8 cellular contexts compared by ENCODE assay signal in the genomic region with DNA sequence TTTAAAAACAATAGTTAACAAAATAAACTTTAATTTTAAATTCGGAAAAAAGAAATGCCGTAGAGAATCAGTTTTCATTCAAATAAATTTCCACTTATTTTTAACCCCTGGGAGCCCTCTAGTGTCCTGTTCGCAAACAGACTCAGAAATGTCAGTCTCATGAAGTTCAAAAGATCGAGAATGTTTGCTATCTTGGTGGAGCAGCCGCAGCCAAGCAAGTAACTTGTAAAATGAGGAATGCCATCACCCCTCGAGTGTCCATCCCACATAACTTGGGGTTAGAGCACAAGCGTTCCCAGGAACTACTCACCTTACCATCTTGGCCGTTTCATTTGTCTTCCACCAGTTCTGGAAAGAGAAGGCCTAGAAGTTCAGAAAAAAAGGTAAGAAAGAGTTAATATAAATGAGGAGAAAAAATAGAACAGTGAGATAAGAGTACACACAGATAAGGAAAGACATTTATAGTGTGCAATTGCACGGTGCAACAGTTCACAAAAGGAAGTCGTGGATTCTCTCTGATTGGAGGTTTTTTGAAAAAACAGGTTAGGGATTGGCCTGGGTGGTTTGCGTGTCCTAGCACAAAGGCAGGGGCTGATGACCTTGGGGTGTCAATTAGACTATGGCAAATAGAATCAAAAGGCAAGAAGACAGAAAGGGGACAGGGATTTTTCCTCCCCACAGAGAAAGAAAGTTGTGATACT. TPM values are rescaled to one million over a fixed set of nuclear protein-coding genes. Genes with fewer than 3 reads are reported as not detected.
DNase-seq lines count a peak whose midpoint lies in the region; ATAC-seq, FAIRE-seq and TF ChIP-seq lines count a peak whose summit lies in the region.

Gene GASK1B (minus strand): TSS at position 468 of the 701 bp plus-strand sequence. CDS start 1,650 bp downstream, outside the sequence.

- H3K4me1 Mint-ChIP-seq in activated naive CD8-positive, alpha-beta T cell treated with anti-CD3 and anti-CD28 coated beads for 36 hours, result peaks cover 5% of the 10 kb centered on the region

- H3K9me3 Mint-ChIP-seq in activated naive CD8-positive, alpha-beta T cell treated with anti-CD3 and anti-CD28 coated beads for 36 hours, result no peaks in the 10 kb centered on the region

- peak within 1 kb of the TSS in 3 of 4 donors; percentile 3 to 61 (median 39) for H3K4me3 ChIP-seq in Peyer's patch

- peaks cover 0 to 22% (median 0%) of the 10 kb centered on the region in 4 donors for H3K4me1 ChIP-seq in Peyer's patch

- no peak within 1 kb of the TSS for H3K27ac Mint-ChIP-seq in activated naive CD8-positive, alpha-beta T cell treated with anti-CD3 and anti-CD28 coated beads for 36 hours

- H3K27ac ChIP-seq in Peyer's patch, result peak within 1 kb of the TSS in 3 of 4 donors; percentile 37 to 78 (median 52)

- DNase-seq in NCI-H2171 treated with DMSO at 0.1 percent for 48 hours (lab: John Stamatoyannopoulos, UW) (peak; percentile 20), NCI-H2171 (lab: John Stamatoyannopoulos, UW) (no peak), Peyer's patch (peak in 2 of 3 donors; percentile 50 to 60), midbrain (lab: John Stamatoyannopoulos, UW) (peak; percentile 82)
- no peak for DNase-seq in activated naive CD8-positive, alpha-beta T cell treated with anti-CD3 and anti-CD28 coated beads for 36 hours

- H3K36me3 ChIP-seq in Peyer's patch, result no peaks in the 10 kb centered on the region

- peak; percentile 53 for ATAC-seq in HG03520 (IDR thresholded peaks at IDR 0.05; ENCODE audit: unreplicated experiment)
- no peak for ATAC-seq in GM19467 (IDR thresholded peaks at IDR 0.05; ENCODE audit: unreplicated experiment)

- peaks cover 54% of the 10 kb centered on the region for H3K27me3 Mint-ChIP-seq in activated naive CD8-positive, alpha-beta T cell treated with anti-CD3 and anti-CD28 coated beads for 36 hours

- peak; percentile 96 for FAIRE-seq in endometrium (lab: Jason Lieb, UNC)

- no peak for TF ChIP-seq POLR2A in Peyer's patch (IDR thresholded peaks at IDR 0.05)

- H3K36me3 Mint-ChIP-seq in activated naive CD8-positive, alpha-beta T cell treated with anti-CD3 and anti-CD28 coated beads for 36 hours, result no peaks in the 10 kb centered on the region

- H3K9me3 ChIP-seq in Peyer's patch, result no peaks in the 10 kb centered on the region

- no peak within 1 kb of the TSS for H3K4me3 Mint-ChIP-seq in activated naive CD8-positive, alpha-beta T cell treated with anti-CD3 and anti-CD28 coated beads for 36 hours

- no peaks in the 10 kb centered on the region for H3K27me3 ChIP-seq in Peyer's patch

- peak in 5 of 6 experiments; percentile 10 to 67 (median 63) for TF ChIP-seq CTCF in Peyer's patch (IDR thresholded peaks at IDR 0.05)

RNA-seq across cellular contexts. Expression of gene GASK1B, which starts in this region (rescaled TPM):
- total RNA-seq in Peyer's patch, result 10 to 100 TPM in 2 of 4 donors, 1 to 10 TPM in 2; 8.8 to 59.4 (median 10.1) TPM
- not detected for total RNA-seq in activated naive CD8-positive, alpha-beta T cell treated with anti-CD3 and anti-CD28 coated beads for 36 hours

Comparison
In these comparisons a context has a peak if more than half of its experiments do, and no peak if none do; other contexts are left out.
1. RNA of gene GASK1B (total RNA-seq): 8.8 to 59.4 TPM in Peyer's patch; not detected in activated naive CD8-positive, alpha-beta T cell treated with anti-CD3 and anti-CD28 coated beads for 36 hours; every median in the first group is over 4 times any median in the second.
2. DNase-seq: peak in NCI-H2171 treated with DMSO at 0.1 percent for 48 hours (single experiment), Peyer's patch (2 of 3) and midbrain (single experiment); none in NCI-H2171 (single experiment) and activated naive CD8-positive, alpha-beta T cell treated with anti-CD3 and anti-CD28 coated beads for 36 hours (single experiment).